In genomic region chr2:157194844-157195243, GRCh38 we compare ENCODE assay signal across 11 cellular contexts.
"Had no signal": no experiment of that assay in that cellular context is flagged by ENCODE, and none has a peak within 500 bp of the region (broad histone marks: within the 10 kb centered on the region; RNA-seq: fewer than 3 reads in every experiment).

No MANE protein-coding gene starts in this region.

- H3K9me3 ChIP-seq: spleen, upper lobe of left lung had no signal

- DNase-seq: activated B cell treated with CpG ODN at 0.5 μM for 24 hours; activated CD8-positive, alpha-beta memory T cell treated with anti-CD3 and anti-CD28 coated beads, Interleukin-2, amount 50 U/mL, for 48 hours; activated gamma-delta T cell; effector memory CD4-positive, alpha-beta T cell; islet precursor cell; natural killer cell; right cardiac atrium; spleen; upper lobe of left lung had no signal

- H3K4me1 ChIP-seq: upper lobe of left lung had no signal

- H3K27ac ChIP-seq: epithelial cell of prostate, spleen, upper lobe of left lung had no signal

- H3K4me3 ChIP-seq: spleen, upper lobe of left lung had no signal

- H3K27me3 ChIP-seq: spleen, upper lobe of left lung had no signal

- ATAC-seq: activated CD8-positive, alpha-beta T cell treated with anti-CD3 and anti-CD28 coated beads, Interleukin-2, amount 10 ng/mL, durations not matched to agents 7 days and 5 days; natural killer cell; right cardiac atrium had no signal

- H3K36me3 ChIP-seq: spleen, upper lobe of left lung had no signal
